2 cellular contexts compared by ENCODE assay signal in genomic region chr7:127769137-127769536, GRCh38.
TF ChIP-seq lines count a peak whose summit lies in the region.

No MANE protein-coding gene starts in this region.

TF ChIP-seq in HepG2, 621 proteins besides CTCF, POLR2A, EP300 and RAD21 (continued from another document):
- TF ChIP-seq NR3C1 (CRISPR knock-in tag; IDR thresholded peaks at IDR 0.05) (no peak), SNAPC2 (CRISPR knock-in tag; IDR thresholded peaks at IDR 0.05) (no peak), ZNF775 (CRISPR knock-in tag; IDR thresholded peaks at IDR 0.05; ENCODE audit: borderline replicate concordance) (no peak), ZNF768 (CRISPR knock-in tag; IDR thresholded peaks at IDR 0.05) (no peak), PAX8 (CRISPR knock-in tag; IDR thresholded peaks at IDR 0.05; ENCODE audit: borderline replicate concordance) (no peak), SMC3 (IDR thresholded peaks at IDR 0.05; ENCODE audit: low read length) (no peak), PBX3 (CRISPR knock-in tag; IDR thresholded peaks at IDR 0.05; ENCODE audit: borderline replicate concordance) (no peak), FIP1L1 (IDR thresholded peaks at IDR 0.05; ENCODE audit: borderline replicate concordance, insufficient read depth, low read depth, low read length) (no peak)
TF ChIP-seq in HepG2: peak in this region for 0.

TF ChIP-seq in WTC11, 78 proteins besides CTCF, POLR2A, EP300 and RAD21 (continued from another document):
- TF ChIP-seq STAT6 (CRISPR knock-in tag; conservative IDR thresholded peaks at IDR 0.05; ENCODE audit: low read depth) (no peak), RELA (CRISPR knock-in tag; IDR thresholded peaks at IDR 0.05; ENCODE audit: borderline replicate concordance) (no peak), NFYB (CRISPR knock-in tag; conservative IDR thresholded peaks at IDR 0.05; ENCODE audit: low read depth) (no peak), ZSCAN18 (CRISPR knock-in tag; IDR thresholded peaks at IDR 0.05) (no peak), NFE2L1 (CRISPR knock-in tag; IDR thresholded peaks at IDR 0.05) (no peak), ZNF396 (CRISPR knock-in tag; IDR thresholded peaks at IDR 0.05; ENCODE audit: borderline replicate concordance) (no peak), ZNF263 (CRISPR knock-in tag; IDR thresholded peaks at IDR 0.05; ENCODE audit: low read depth) (no peak)
